Comparison of ENCODE assay signal across 7 cellular contexts in the genomic region with DNA sequence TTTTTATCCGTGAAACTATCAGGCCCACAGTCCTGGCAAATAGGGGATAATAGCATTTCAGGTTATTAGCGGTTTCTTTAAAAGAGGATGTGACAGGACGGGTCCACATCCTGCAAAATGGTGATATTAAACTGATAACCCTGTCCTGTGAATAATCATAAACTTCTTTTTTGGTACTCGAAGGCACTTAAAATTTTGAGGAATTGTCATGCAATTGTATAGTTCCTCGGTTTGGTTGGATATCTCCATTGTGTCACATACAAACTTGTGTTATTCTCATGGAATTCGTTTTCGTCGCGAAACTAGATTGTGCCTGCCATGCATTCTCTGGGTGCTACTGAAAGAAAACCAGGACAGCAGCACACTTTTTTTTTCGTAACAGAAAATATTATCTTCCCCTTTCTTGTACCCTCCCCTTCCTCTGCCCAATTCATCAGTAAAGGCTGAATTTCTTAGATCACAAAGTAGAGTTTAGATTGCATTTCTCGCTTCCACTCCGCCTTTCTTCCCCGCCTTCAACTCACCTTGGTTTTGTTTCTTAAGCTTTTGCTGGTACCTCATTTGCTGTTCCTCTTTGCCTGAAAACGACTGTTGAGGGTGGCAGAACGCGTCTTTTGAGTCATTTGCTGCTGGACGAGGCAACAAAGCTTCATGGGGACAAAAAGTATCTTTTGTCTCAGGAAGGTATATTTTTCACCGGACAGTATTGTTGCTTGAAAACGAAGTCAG. TPM values are rescaled to one million over a fixed set of nuclear protein-coding genes. Genes with fewer than 3 reads are reported as not detected.
DNase-seq lines count a peak whose midpoint lies in the region; ATAC-seq and TF ChIP-seq lines count a peak whose summit lies in the region.

No MANE protein-coding gene starts in this region.

- H3K4me3 Mint-ChIP-seq in activated naive CD8-positive, alpha-beta T cell treated with anti-CD3 and anti-CD28 coated beads for 36 hours: peak overlapping the region; percentile 84

- no peaks in the 10 kb centered on the region for H3K27me3 Mint-ChIP-seq in activated naive CD8-positive, alpha-beta T cell treated with anti-CD3 and anti-CD28 coated beads for 36 hours

- WGBS in thymus: 2% methylated on average over 19 of the region's 19 CpGs

- peaks cover 45% of the 10 kb centered on the region for H3K4me1 Mint-ChIP-seq in activated naive CD8-positive, alpha-beta T cell treated with anti-CD3 and anti-CD28 coated beads for 36 hours

- H3K9me3 ChIP-seq in thymus (ENCODE audit: control insufficient read depth): no peaks in the 10 kb centered on the region

- H3K4me3 ChIP-seq in GM12864 (ENCODE audit: low read depth, low read length): peak overlapping the region; percentile 97
- peak overlapping the region; percentile 52 for H3K4me3 ChIP-seq in kidney epithelial cell (ENCODE audit: low read depth, low read length)
- H3K4me3 ChIP-seq in thymus (ENCODE audit: low read length): peak overlapping the region; percentile 86

- H3K27me3 ChIP-seq in kidney epithelial cell (ENCODE audit: control insufficient read depth, insufficient read depth, low read length) (no peaks in the 10 kb centered on the region), thymus (ENCODE audit: control insufficient read depth, insufficient read depth) (no peaks in the 10 kb centered on the region)

- H3K27ac Mint-ChIP-seq in activated naive CD8-positive, alpha-beta T cell treated with anti-CD3 and anti-CD28 coated beads for 36 hours: peak overlapping the region; percentile 81

- peak overlapping the region; percentile 62 for H3K27ac ChIP-seq in thymus (ENCODE audit: low read depth)

- ATAC-seq in HG03064 (IDR thresholded peaks at IDR 0.05; ENCODE audit: low read depth, unreplicated experiment) (peak; percentile 4), HG03521 (IDR thresholded peaks at IDR 0.05; ENCODE audit: unreplicated experiment) (no peak)

- H3K4me1 ChIP-seq in thymus (ENCODE audit: control insufficient read depth, insufficient read depth, low read length): peaks cover 8% of the 10 kb centered on the region

- TF ChIP-seq CTCF in GM12864 (IDR thresholded peaks at IDR 0.05; ENCODE audit: low read depth, low read length, missing control alignments) (no peak), kidney epithelial cell (IDR thresholded peaks at IDR 0.05; ENCODE audit: insufficient read depth, low read length, poor library complexity, severe bottlenecking) (no peak)

- no peaks in the 10 kb centered on the region for H3K9me3 Mint-ChIP-seq in activated naive CD8-positive, alpha-beta T cell treated with anti-CD3 and anti-CD28 coated beads for 36 hours

- DNase-seq in GM12864 (ENCODE audit: low read depth): no peak
- DNase-seq in activated naive CD8-positive, alpha-beta T cell treated with anti-CD3 and anti-CD28 coated beads for 36 hours: no peak
- DNase-seq in kidney epithelial cell (ENCODE audit: low read depth): no peak
- DNase-seq in cerebellar nuclear complex (lab: John Stamatoyannopoulos, UW): no peak

- H3K36me3 ChIP-seq in kidney epithelial cell (ENCODE audit: control insufficient read depth, insufficient read depth, low read length) (no peaks in the 10 kb centered on the region), thymus (ENCODE audit: control insufficient read depth, insufficient read depth) (no peaks in the 10 kb centered on the region)

- H3K36me3 Mint-ChIP-seq in activated naive CD8-positive, alpha-beta T cell treated with anti-CD3 and anti-CD28 coated beads for 36 hours: peaks cover 27% of the 10 kb centered on the region

RNA-seq across cellular contexts. Expression of a gene that starts 1.3 kb away (rescaled TPM):
- total RNA-seq in activated naive CD8-positive, alpha-beta T cell treated with anti-CD3 and anti-CD28 coated beads for 36 hours: 10 to 100 TPM; 20.6 to 21.3 TPM
- total RNA-seq in kidney epithelial cell: 17.5 and 17.7 TPM in 2 replicates
- 12.1 TPM for polyA plus RNA-seq in thymus
